Comparison of ENCODE assay signal across 13 cellular contexts in genomic region chr3:43194490-43195115, GRCh38.
DNase-seq lines count a peak whose midpoint lies in the region; ATAC-seq, FAIRE-seq and TF ChIP-seq lines count a peak whose summit lies in the region.
"Had no signal": no experiment of that assay in that cellular context is flagged by ENCODE, and none has a peak within 500 bp of the region (broad histone marks: within the 10 kb centered on the region; RNA-seq: fewer than 3 reads in every experiment).

No MANE protein-coding gene starts in this region.

- H3K4me3 ChIP-seq in Peyer's patch (no peak overlapping the region), small intestine (ENCODE audit: low read depth in 1 of 2, low read length in 2 of 2) (no peak overlapping the region), Caco-2 (ENCODE audit: low read depth, low read length) (no peak overlapping the region)
- H3K4me3 ChIP-seq: coronary artery, psoas muscle had no signal

- TF ChIP-seq CTCF in Peyer's patch (IDR thresholded peaks at IDR 0.05): peak in 2 of 6 experiments; percentile 15 to 21
- TF ChIP-seq CTCF in activated CD8-positive, alpha-beta T cell treated with anti-CD3 and anti-CD28 coated beads for 36 hours (IDR thresholded peaks at IDR 0.05): no peak
- TF ChIP-seq CTCF in Caco-2 (IDR thresholded peaks at IDR 0.05; ENCODE audit: insufficient read depth in 1 of 2, low read depth in 1 of 2, low read length in 1 of 2, severe bottlenecking in 1 of 2, unreplicated experiment in 1 of 2): no peak

- 24 to 44% (median 25%) methylated on average over 6 of the region's 6 CpGs for WGBS in small intestine, 3 donors

- H3K27me3 ChIP-seq in Peyer's patch (no peaks in the 10 kb centered on the region), small intestine (ENCODE audit: control insufficient read depth in 2 of 2, insufficient read depth in 2 of 2, low read length in 2 of 2) (no peaks in the 10 kb centered on the region), Caco-2 (replicated peaks; ENCODE audit: control insufficient read depth, insufficient read depth, low read length) (no peaks in the 10 kb centered on the region)

- H3K9me3 Mint-ChIP-seq in activated CD8-positive, alpha-beta T cell treated with anti-CD3 and anti-CD28 coated beads for 36 hours: peaks cover 2% of the 10 kb centered on the region
- no peaks in the 10 kb centered on the region for H3K9me3 Mint-ChIP-seq in effector memory CD8-positive, alpha-beta T cell
- H3K9me3 Mint-ChIP-seq in Caco-2 (ENCODE audit: unreplicated experiment): no peaks in the 10 kb centered on the region

- TF ChIP-seq POLR2A in Peyer's patch (IDR thresholded peaks at IDR 0.05): peak; percentile 25 to 35

- FAIRE-seq in small intestine (lab: Jason Lieb, UNC) (no peak), RCC 7860 (lab: Jason Lieb, UNC) (no peak)
- FAIRE-seq: frontal cortex had no signal

- no peaks in the 10 kb centered on the region for H3K36me3 Mint-ChIP-seq in activated CD8-positive, alpha-beta T cell treated with anti-CD3 and anti-CD28 coated beads for 36 hours (ENCODE audit: low read depth)
- no peaks in the 10 kb centered on the region for H3K36me3 Mint-ChIP-seq in effector memory CD8-positive, alpha-beta T cell (ENCODE audit: insufficient read depth)
- H3K36me3 Mint-ChIP-seq in Caco-2 (ENCODE audit: insufficient read depth, unreplicated experiment): no peaks in the 10 kb centered on the region

- H3K27ac ChIP-seq in Peyer's patch (peak overlapping the region; percentile 60 to 83 (median 68)), small intestine (ENCODE audit: low read depth in 1 of 2, low read length in 1 of 2) (peak overlapping the region; percentile 74 to 83)
- H3K27ac ChIP-seq: coronary artery, psoas muscle had no signal

- intact Hi-C loops in activated CD8-positive, alpha-beta T cell treated with anti-CD3 and anti-CD28 coated beads for 36 hours (cut with micrococcal nuclease): no loop called here
- intact Hi-C loops in Caco-2 (cut with micrococcal nuclease; ENCODE audit: unreplicated experiment): no loop called here

- no peaks in the 10 kb centered on the region for H3K9me3 ChIP-seq in Peyer's patch
- H3K9me3 ChIP-seq in small intestine (ENCODE audit: control insufficient read depth, low read depth): no peaks in the 10 kb centered on the region
- H3K9me3 ChIP-seq in Caco-2: no peaks in the 10 kb centered on the region
- H3K9me3 ChIP-seq: psoas muscle had no signal

- no peaks in the 10 kb centered on the region for H3K27me3 Mint-ChIP-seq in activated CD8-positive, alpha-beta T cell treated with anti-CD3 and anti-CD28 coated beads for 36 hours
- H3K27me3 Mint-ChIP-seq in effector memory CD8-positive, alpha-beta T cell: peaks cover 0 to 8% of the 10 kb centered on the region in 2 donors
- H3K27me3 Mint-ChIP-seq in Caco-2 (ENCODE audit: insufficient read depth, unreplicated experiment): no peaks in the 10 kb centered on the region

- peaks cover 0 to 7% (median 3%) of the 10 kb centered on the region in 4 donors for H3K4me1 ChIP-seq in Peyer's patch
- peaks cover 0 to 11% of the 10 kb centered on the region in 2 donors for H3K4me1 ChIP-seq in small intestine (ENCODE audit: control insufficient read depth in 2 of 2, insufficient read depth in 1 of 2, low read depth in 1 of 2, low read length in 1 of 2)
- no peaks in the 10 kb centered on the region for H3K4me1 ChIP-seq in Caco-2
- H3K4me1 ChIP-seq: psoas muscle had no signal

- peak overlapping the region; percentile 91 for H3K27ac Mint-ChIP-seq in activated CD8-positive, alpha-beta T cell treated with anti-CD3 and anti-CD28 coated beads for 36 hours
- H3K27ac Mint-ChIP-seq in effector memory CD8-positive, alpha-beta T cell: peak overlapping the region; percentile 93 to 94
- H3K27ac Mint-ChIP-seq in Caco-2 (ENCODE audit: unreplicated experiment): no peak overlapping the region

- H3K4me3 Mint-ChIP-seq in activated CD8-positive, alpha-beta T cell treated with anti-CD3 and anti-CD28 coated beads for 36 hours: peak overlapping the region; percentile 26
- peak overlapping the region; percentile 62 to 71 for H3K4me3 Mint-ChIP-seq in effector memory CD8-positive, alpha-beta T cell
- H3K4me3 Mint-ChIP-seq in Caco-2 (ENCODE audit: unreplicated experiment): no peak overlapping the region

- peaks cover 69% of the 10 kb centered on the region for H3K4me1 Mint-ChIP-seq in activated CD8-positive, alpha-beta T cell treated with anti-CD3 and anti-CD28 coated beads for 36 hours (ENCODE audit: low read depth)
- H3K4me1 Mint-ChIP-seq in effector memory CD8-positive, alpha-beta T cell (ENCODE audit: low read depth in 2 of 2): peaks cover 25 to 35% of the 10 kb centered on the region in 2 donors
- H3K4me1 Mint-ChIP-seq in Caco-2 (ENCODE audit: low read depth, unreplicated experiment): no peaks in the 10 kb centered on the region

- no peaks in the 10 kb centered on the region for H3K36me3 ChIP-seq in Peyer's patch
- no peaks in the 10 kb centered on the region for H3K36me3 ChIP-seq in small intestine (ENCODE audit: control insufficient read depth in 2 of 2, insufficient read depth in 2 of 2, low read length in 2 of 2)
- no peaks in the 10 kb centered on the region for H3K36me3 ChIP-seq in Caco-2 (ENCODE audit: control insufficient read depth, insufficient read depth, low read length)

- peak; percentile 88 for ATAC-seq in activated CD8-positive, alpha-beta T cell treated with anti-CD3 and anti-CD28 coated beads for 36 hours
- peak; percentile 95 for ATAC-seq in effector memory CD8-positive, alpha-beta T cell (replicated peaks)
- ATAC-seq in GM18861 (IDR thresholded peaks at IDR 0.05; ENCODE audit: unreplicated experiment) (no peak), GM18870 (IDR thresholded peaks at IDR 0.05; ENCODE audit: unreplicated experiment) (no peak)
- ATAC-seq: psoas muscle had no signal

- CTCF ChIA-PET in activated CD8-positive, alpha-beta T cell treated with anti-CD3 and anti-CD28 coated beads for 36 hours (lab: Charles Lee): interaction anchor here (1.3 kb wide), 1 partner anchor 10 kb away, joined by 3 read pairs; no protein-coding TSS in a partner anchor
- CTCF ChIA-PET in Caco-2 (lab: Charles Lee): no interaction called here

- BruUV-seq in Caco-2 (replicated peaks; lab: Mats Ljungman, UMichigan): no TSS peak

- POLR2A ChIA-PET in activated CD8-positive, alpha-beta T cell treated with anti-CD3 and anti-CD28 coated beads for 36 hours (lab: Charles Lee): interaction anchor here (0.6 to 0.8 kb wide), 2 partner anchors 16 to 81 kb away, joined by 3 read pairs; no protein-coding TSS in a partner anchor
- POLR2A ChIA-PET in Caco-2 (lab: Charles Lee): no interaction called here

- DNase-seq in Peyer's patch: peak; percentile 37 to 79 (median 63)
- peak; percentile 57 for DNase-seq in activated CD8-positive, alpha-beta T cell treated with anti-CD3 and anti-CD28 coated beads for 36 hours
- peak; percentile 10 to 23 (median 16) for DNase-seq in effector memory CD8-positive, alpha-beta T cell
- peak; percentile 89 for DNase-seq in small intestine
- DNase-seq in RCC 7860 (ENCODE audit: low spot score): no peak
- DNase-seq in Caco-2: no peak
- DNase-seq: NCI-H1092 treated with DMSO at 0.1 percent for 48 hours, NCI-H69, psoas muscle had no signal

Comparison
In these comparisons a context has a peak if more than half of its experiments do, and no peak if none do; other contexts are left out.
1. DNase-seq: peak in Peyer's patch (3 of 3), activated CD8-positive, alpha-beta T cell treated with anti-CD3 and anti-CD28 coated beads for 36 hours (single experiment), effector memory CD8-positive, alpha-beta T cell (3 of 3) and small intestine (single experiment); none in RCC 7860 (single experiment) and Caco-2 (0 of 2).
2. ATAC-seq: peak in activated CD8-positive, alpha-beta T cell treated with anti-CD3 and anti-CD28 coated beads for 36 hours (single experiment) and effector memory CD8-positive, alpha-beta T cell (single experiment); none in GM18861 (single experiment) and GM18870 (single experiment).